ENCODE assay signal across 11 cellular contexts in the genomic region with DNA sequence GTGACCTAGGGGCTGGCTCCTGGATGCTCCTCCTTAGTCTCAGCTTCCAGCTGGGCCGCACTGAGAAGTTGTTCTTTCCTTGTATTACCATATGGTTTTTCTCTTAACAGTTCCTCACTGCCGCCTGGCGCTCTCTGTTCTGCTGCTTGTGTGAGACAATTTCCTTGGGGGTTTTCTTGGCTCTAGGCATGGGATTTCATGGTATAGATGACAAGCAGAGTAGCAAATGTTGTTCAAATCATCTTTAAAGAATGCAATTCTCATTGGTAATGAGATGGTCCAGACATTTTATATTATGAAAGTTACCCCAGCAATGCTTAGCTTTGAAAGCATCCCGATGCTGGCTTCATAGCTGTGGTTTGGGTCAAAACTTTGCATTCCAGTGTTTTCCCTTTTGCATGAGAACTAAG. TPM values are rescaled to one million over a fixed set of nuclear protein-coding genes. Genes with fewer than 3 reads are reported as not detected.
A peak's percentile ranks its signal among the peaks of the same experiment; 100 is the strongest.
DNase-seq lines count a peak whose midpoint lies in the region; ATAC-seq and TF ChIP-seq lines count a peak whose summit lies in the region.
"Had no signal": no experiment of that assay in that cellular context is flagged by ENCODE, and none has a peak within 500 bp of the region (broad histone marks: within the 10 kb centered on the region; RNA-seq: fewer than 3 reads in every experiment).

No MANE protein-coding gene starts in this region.

- H3K4me1 Mint-ChIP-seq in CD4-positive, alpha-beta T cell (ENCODE audit: low read depth), result peaks cover 94% of the 10 kb centered on the region
- H3K4me1 Mint-ChIP-seq in activated CD4-positive, alpha-beta T cell treated with anti-CD3 and anti-CD28 coated beads, Interleukin-2, amount 10 ng/mL, durations not matched to agents 24 days and 14 days, result peaks cover 38% of the 10 kb centered on the region

- H3K9ac ChIP-seq in fibroblast of lung (ENCODE audit: insufficient read depth, low read length), result peak overlapping the region; percentile 72

- H3K4me3 Mint-ChIP-seq in CD4-positive, alpha-beta T cell, result peak overlapping the region; percentile 25
- no peak overlapping the region for H3K4me3 Mint-ChIP-seq in activated CD4-positive, alpha-beta T cell treated with anti-CD3 and anti-CD28 coated beads, Interleukin-2, amount 10 ng/mL, durations not matched to agents 24 days and 14 days
- H3K4me3 Mint-ChIP-seq: activated CD8-positive, alpha-beta T cell treated with anti-CD3 and anti-CD28 coated beads for 36 hours had no signal

- H3K27me3 Mint-ChIP-seq in CD4-positive, alpha-beta T cell, result no peaks in the 10 kb centered on the region
- H3K27me3 Mint-ChIP-seq in activated CD4-positive, alpha-beta T cell treated with anti-CD3 and anti-CD28 coated beads, Interleukin-2, amount 10 ng/mL, durations not matched to agents 24 days and 14 days, result peaks cover 26% of the 10 kb centered on the region
- H3K27me3 Mint-ChIP-seq: activated CD8-positive, alpha-beta T cell treated with anti-CD3 and anti-CD28 coated beads for 36 hours had no signal

- CTCF ChIA-PET in CD4-positive, alpha-beta T cell (lab: Charles Lee), result interaction anchor here (1.2 kb wide), 1 partner anchor 20 kb away, joined by 3 read pairs; no protein-coding TSS in a partner anchor

- DNase-seq in CD4-positive, alpha-beta T cell, result no peak
- DNase-seq in NCI-H2171 (lab: John Stamatoyannopoulos, UW) (peak; percentile 8), fibroblast of lung (ENCODE audit: low read depth in 2 of 2) (peak; percentile 99), non-pigmented ciliary epithelial cell (ENCODE audit: low read depth) (peak; percentile 95), DMS79 (lab: John Stamatoyannopoulos, UW) (no peak)
- DNase-seq in activated CD4-positive, alpha-beta T cell treated with anti-CD3 and anti-CD28 coated beads, Interleukin-2, amount 10 ng/mL, durations not matched to agents 24 days and 14 days, result no peak
- DNase-seq in activated naive CD4-positive, alpha-beta T cell treated with anti-CD3 and anti-CD28 coated beads, Interleukin-2, amount 50 U/mL, for 72 hours (ENCODE audit: low spot score in 2 of 2), result no peak
- DNase-seq: activated CD8-positive, alpha-beta T cell treated with anti-CD3 and anti-CD28 coated beads for 36 hours; caudate nucleus; PC-3 had no signal

- peak overlapping the region in 2 of 4 experiments; percentile 43 to 67 for H3K4me3 ChIP-seq in fibroblast of lung (replicated peaks in 1 of 4; ENCODE audit: control extremely low read depth in 1 of 4, insufficient read depth in 1 of 4, low read depth in 3 of 4, low read length in 4 of 4)

- no peak overlapping the region for H3K27ac Mint-ChIP-seq in CD4-positive, alpha-beta T cell
- H3K27ac Mint-ChIP-seq in activated CD4-positive, alpha-beta T cell treated with anti-CD3 and anti-CD28 coated beads, Interleukin-2, amount 10 ng/mL, durations not matched to agents 24 days and 14 days, result no peak overlapping the region
- H3K27ac Mint-ChIP-seq in activated naive CD4-positive, alpha-beta T cell treated with anti-CD3 and anti-CD28 coated beads, Interleukin-2, amount 50 U/mL, for 72 hours, result no peak overlapping the region
- H3K27ac Mint-ChIP-seq: activated CD8-positive, alpha-beta T cell treated with anti-CD3 and anti-CD28 coated beads for 36 hours had no signal

- peaks cover 71% of the 10 kb centered on the region for H3K79me2 ChIP-seq in fibroblast of lung (ENCODE audit: control insufficient read depth, insufficient read depth, low read length)

- H3K9me3 Mint-ChIP-seq in CD4-positive, alpha-beta T cell, result no peaks in the 10 kb centered on the region
- H3K9me3 Mint-ChIP-seq in activated CD4-positive, alpha-beta T cell treated with anti-CD3 and anti-CD28 coated beads, Interleukin-2, amount 10 ng/mL, durations not matched to agents 24 days and 14 days, result peaks cover 11% of the 10 kb centered on the region
- H3K9me3 Mint-ChIP-seq in activated naive CD4-positive, alpha-beta T cell treated with anti-CD3 and anti-CD28 coated beads, Interleukin-2, amount 50 U/mL, for 72 hours, result peaks cover 8 to 10% of the 10 kb centered on the region in 2 donors

- peak overlapping the region; percentile 88 for H3K4me2 ChIP-seq in fibroblast of lung (ENCODE audit: extremely low read depth, insufficient read depth, low read length)

- POLR2A ChIA-PET in CD4-positive, alpha-beta T cell (lab: Charles Lee), result interaction anchor here (1.1 to 1.7 kb wide), 2 partner anchors 10 to 89 kb away, joined by 4 read pairs; no protein-coding TSS in a partner anchor

- H3K27ac ChIP-seq in CD4-positive, alpha-beta T cell (ENCODE audit: low read depth, low read length), result no peak overlapping the region
- peak overlapping the region; percentile 94 for H3K27ac ChIP-seq in fibroblast of lung (ENCODE audit: insufficient read depth, low read length)

- H3K4me1 ChIP-seq in fibroblast of lung (ENCODE audit: control insufficient read depth, extremely low read depth, insufficient read depth, low read length), result peaks cover 54% of the 10 kb centered on the region

- H3K9me3 ChIP-seq in CD4-positive, alpha-beta T cell (ENCODE audit: control insufficient read depth, low read length), result no peaks in the 10 kb centered on the region
- no peaks in the 10 kb centered on the region for H3K9me3 ChIP-seq in fibroblast of lung (ENCODE audit: control insufficient read depth, insufficient read depth, low read depth, low read length)

- H3K27me3 ChIP-seq in CD4-positive, alpha-beta T cell (ENCODE audit: control insufficient read depth, insufficient read depth, low read length), result no peaks in the 10 kb centered on the region
- H3K27me3 ChIP-seq in fibroblast of lung (ENCODE audit: control insufficient read depth, insufficient read depth, low read length), result no peaks in the 10 kb centered on the region

- TF ChIP-seq CTCF in CD4-positive, alpha-beta T cell (IDR thresholded peaks at IDR 0.05), result no peak
- peak in 1 of 2 donors; percentile 19 for TF ChIP-seq CTCF in fibroblast of lung (conservative IDR thresholded peaks at IDR 0.05 in 1 of 2, IDR thresholded peaks at IDR 0.05 in 1 of 2; ENCODE audit: low read depth in 1 of 2, low read length in 2 of 2)

- H2AFZ ChIP-seq in fibroblast of lung (ENCODE audit: low read length), result no peak overlapping the region

- H3K36me3 Mint-ChIP-seq in CD4-positive, alpha-beta T cell (ENCODE audit: low read depth), result no peaks in the 10 kb centered on the region
- peaks cover 1% of the 10 kb centered on the region for H3K36me3 Mint-ChIP-seq in activated CD4-positive, alpha-beta T cell treated with anti-CD3 and anti-CD28 coated beads, Interleukin-2, amount 10 ng/mL, durations not matched to agents 24 days and 14 days (ENCODE audit: low read depth)
- H3K36me3 Mint-ChIP-seq in activated naive CD4-positive, alpha-beta T cell treated with anti-CD3 and anti-CD28 coated beads, Interleukin-2, amount 50 U/mL, for 72 hours, result peaks cover 8 to 19% of the 10 kb centered on the region in 2 donors

- no peaks in the 10 kb centered on the region for H4K20me1 ChIP-seq in fibroblast of lung (ENCODE audit: control insufficient read depth, extremely low read depth, insufficient read depth, low read length)

- intact Hi-C loops in CD4-positive, alpha-beta T cell (cut with DNase I, micrococcal nuclease), result loop anchor here in 1 of 2 experiments (5.0 to 10.0 kb wide), 3 partner anchors 35 to 772 kb away; a partner anchor contains a TSS
- intact Hi-C loops in activated CD4-positive, alpha-beta T cell treated with anti-CD3 and anti-CD28 coated beads, Interleukin-2, amount 10 ng/mL, durations not matched to agents 24 days and 14 days (cut with micrococcal nuclease), result no loop called here

- no peaks in the 10 kb centered on the region for H3K36me3 ChIP-seq in fibroblast of lung (ENCODE audit: control insufficient read depth, insufficient read depth, low read length)

- no peak for ATAC-seq in CD4-positive, alpha-beta T cell (ENCODE audit: poor library complexity)
- ATAC-seq in GM19035 (IDR thresholded peaks at IDR 0.05; ENCODE audit: unreplicated experiment), result no peak
- no peak for ATAC-seq in activated naive CD4-positive, alpha-beta T cell treated with anti-CD3 and anti-CD28 coated beads, Interleukin-2, amount 50 U/mL, for 72 hours
- ATAC-seq: activated CD8-positive, alpha-beta T cell treated with anti-CD3 and anti-CD28 coated beads for 36 hours; PC-3 had no signal

RNA-seq across cellular contexts. Expression of a gene that starts 37.6 kb away (rescaled TPM):
- total RNA-seq in CD4-positive, alpha-beta T cell, result 1 to 10 TPM; 8.1 to 9.4 TPM
- 293 and 688 TPM in 2 replicates for total RNA-seq in fibroblast of lung
- 521 and 1,286 TPM in 2 replicates for polyA plus RNA-seq in fibroblast of lung
- polyA plus RNA-seq in fibroblast of lung (2012), result 255 and 662 TPM in 2 replicates
- polyA minus RNA-seq in fibroblast of lung (ENCODE audit: low replicate concordance), result 89.2 and 208 TPM in 2 replicates
- total RNA-seq in activated CD4-positive, alpha-beta T cell treated with anti-CD3 and anti-CD28 coated beads, Interleukin-2, amount 10 ng/mL, durations not matched to agents 24 days and 14 days, result 15.4 and 17.0 TPM in 2 replicates
- total RNA-seq in activated naive CD4-positive, alpha-beta T cell treated with anti-CD3 and anti-CD28 coated beads, Interleukin-2, amount 50 U/mL, for 72 hours, result 10 to 100 TPM; 20.6 to 23.2 TPM

Comparison
In these comparisons a context has a peak if more than half of its experiments do, and no peak if none do; other contexts are left out.
1. DNase-seq: peak in NCI-H2171 (single experiment), fibroblast of lung (2 of 2) and non-pigmented ciliary epithelial cell (single experiment); none in CD4-positive, alpha-beta T cell (0 of 10), activated CD4-positive, alpha-beta T cell treated with anti-CD3 and anti-CD28 coated beads, Interleukin-2, amount 10 ng/mL, durations not matched to agents 24 days and 14 days (single experiment), activated naive CD4-positive, alpha-beta T cell treated with anti-CD3 and anti-CD28 coated beads, Interleukin-2, amount 50 U/mL, for 72 hours (0 of 2) and DMS79 (single experiment).
2. RNA of a gene that starts 37.6 kb away (total RNA-seq): 293 to 688 TPM in fibroblast of lung; 20.6 to 23.2 TPM in activated naive CD4-positive, alpha-beta T cell treated with anti-CD3 and anti-CD28 coated beads, Interleukin-2, amount 50 U/mL, for 72 hours, 15.4 to 17.0 TPM in activated CD4-positive, alpha-beta T cell treated with anti-CD3 and anti-CD28 coated beads, Interleukin-2, amount 10 ng/mL, durations not matched to agents 24 days and 14 days and 8.1 to 9.4 TPM in CD4-positive, alpha-beta T cell; every median in the first group is over 10 times any median in the second.